ENCODE assay signal across 1 cellular context in the genomic region with DNA sequence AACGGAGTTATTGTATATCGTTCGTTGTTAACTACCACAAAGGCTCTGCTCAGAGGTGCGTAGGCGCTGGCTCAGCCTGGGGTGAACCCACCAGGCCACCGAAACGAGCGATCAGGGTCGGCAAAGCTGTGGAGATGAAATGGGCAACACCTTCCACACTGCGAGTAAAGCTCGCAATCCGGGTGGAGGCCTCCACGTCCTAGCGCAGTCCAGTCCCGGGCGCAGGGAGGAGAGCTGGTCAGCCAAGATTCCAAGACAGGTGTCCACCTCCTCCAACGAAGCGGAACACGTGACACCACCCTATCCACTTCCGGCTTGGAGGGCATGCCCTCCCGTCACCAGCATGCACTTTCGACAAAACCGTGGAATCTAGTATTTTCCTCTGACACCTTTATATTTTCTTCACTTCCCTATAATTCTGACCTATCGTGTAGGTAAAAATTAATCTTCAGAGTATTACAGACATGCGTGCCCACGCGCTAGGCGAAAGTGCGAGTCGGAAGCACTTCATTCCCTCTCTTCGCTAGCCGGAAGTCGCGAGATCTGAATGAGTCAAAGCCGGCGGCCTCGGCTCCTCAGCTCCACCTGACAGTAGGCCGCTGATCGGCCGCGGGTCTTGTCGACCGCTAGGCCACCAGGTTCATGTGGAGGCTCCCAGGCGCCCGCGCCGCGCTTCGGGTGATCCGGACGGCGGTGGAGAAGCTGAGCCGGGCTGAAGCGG.
TF ChIP-seq lines count a peak whose summit lies in the region.

A gene with protein sequence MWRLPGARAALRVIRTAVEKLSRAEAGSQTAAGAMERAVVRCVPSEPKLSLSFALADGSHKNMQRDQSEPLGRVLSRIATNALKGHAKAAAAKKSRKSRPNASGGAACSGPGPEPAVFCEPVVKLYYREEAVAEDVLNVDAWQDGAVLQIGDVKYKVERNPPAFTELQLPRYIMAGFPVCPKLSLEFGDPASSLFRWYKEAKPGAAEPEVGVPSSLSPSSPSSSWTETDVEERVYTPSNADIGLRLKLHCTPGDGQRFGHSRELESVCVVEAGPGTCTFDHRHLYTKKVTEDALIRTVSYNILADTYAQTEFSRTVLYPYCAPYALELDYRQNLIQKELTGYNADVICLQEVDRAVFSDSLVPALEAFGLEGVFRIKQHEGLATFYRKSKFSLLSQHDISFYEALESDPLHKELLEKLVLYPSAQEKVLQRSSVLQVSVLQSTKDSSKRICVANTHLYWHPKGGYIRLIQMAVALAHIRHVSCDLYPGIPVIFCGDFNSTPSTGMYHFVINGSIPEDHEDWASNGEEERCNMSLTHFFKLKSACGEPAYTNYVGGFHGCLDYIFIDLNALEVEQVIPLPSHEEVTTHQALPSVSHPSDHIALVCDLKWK (plus strand): TSS at position 537 of the 721 bp plus-strand sequence. CDS start 106 bp downstream, at position 643.

TF ChIP-seq in HEK293, 187 proteins besides CTCF, POLR2A, EP300 and RAD21 (continued from another document and continues in another):
- TF ChIP-seq PRDM6 (tag by site-specific recombination; IDR thresholded peaks at IDR 0.05) (0 out of 2 replicates have a peak, but pooled peaks have one; percentile 9), ZNF473 (tag by site-specific recombination; IDR thresholded peaks at IDR 0.05) (no peak), ZNF843 (tag by site-specific recombination; IDR thresholded peaks at IDR 0.05) (peak; percentile 72), REPIN1 (tag by site-specific recombination; IDR thresholded peaks at IDR 0.05; ENCODE audit: low read depth) (no peak), ZNF280D (tag by site-specific recombination; IDR thresholded peaks at IDR 0.05) (no peak), HOXA7 (CRISPR knock-in tag; IDR thresholded peaks at IDR 0.05; ENCODE audit: borderline replicate concordance) (no peak), ZNF248 (tag by site-specific recombination; IDR thresholded peaks at IDR 0.05) (no peak), ZNF560 (tag by site-specific recombination; IDR thresholded peaks at IDR 0.05; ENCODE audit: borderline replicate concordance) (no peak), SP3 (tag by site-specific recombination; IDR thresholded peaks at IDR 0.05) (peak; percentile 78), ZNF449 (tag by site-specific recombination; IDR thresholded peaks at IDR 0.05) (no peak), ZNF138 (tag by site-specific recombination; IDR thresholded peaks at IDR 0.05; ENCODE audit: borderline replicate concordance) (no peak), ZBTB44 (tag by site-specific recombination; IDR thresholded peaks at IDR 0.05) (peak; percentile 62; the same call in 1 of the 2 replicates), GLIS2 (tag by site-specific recombination; IDR thresholded peaks at IDR 0.05) (peak; percentile 88), TSHZ1 (tag by site-specific recombination; IDR thresholded peaks at IDR 0.05; ENCODE audit: borderline replicate concordance) (0 out of 2 replicates have a peak, but pooled peaks have one; percentile 10), ZNF830 (tag by site-specific recombination; IDR thresholded peaks at IDR 0.05; ENCODE audit: low read depth) (no peak), ZEB2 (tag by site-specific recombination; IDR thresholded peaks at IDR 0.05) (peak; percentile 89), ZNF510 (tag by site-specific recombination; IDR thresholded peaks at IDR 0.05; ENCODE audit: insufficient replicate concordance) (no peak), ZNF776 (tag by site-specific recombination; IDR thresholded peaks at IDR 0.05; ENCODE audit: borderline replicate concordance) (no peak), ZFHX2 (tag by site-specific recombination; conservative IDR thresholded peaks at IDR 0.05) (peak; percentile 86), ZNF140 (tag by site-specific recombination; IDR thresholded peaks at IDR 0.05) (no peak), ZNF518A (tag by site-specific recombination; conservative IDR thresholded peaks at IDR 0.05; ENCODE audit: low read depth) (peak; percentile 99), ZNF791 (tag by site-specific recombination; IDR thresholded peaks at IDR 0.05) (no peak), SCRT1 (tag by site-specific recombination; IDR thresholded peaks at IDR 0.05; ENCODE audit: borderline replicate concordance) (peak; percentile 43; the same call in 1 of the 2 replicates), HOXC10 (CRISPR knock-in tag; IDR thresholded peaks at IDR 0.05) (no peak), TRIM28 (IDR thresholded peaks at IDR 0.05; ENCODE audit: borderline replicate concordance, low read length) (peak; percentile 29; the same call in 1 of the 2 replicates)
- TF ChIP-seq, protein P1, sequence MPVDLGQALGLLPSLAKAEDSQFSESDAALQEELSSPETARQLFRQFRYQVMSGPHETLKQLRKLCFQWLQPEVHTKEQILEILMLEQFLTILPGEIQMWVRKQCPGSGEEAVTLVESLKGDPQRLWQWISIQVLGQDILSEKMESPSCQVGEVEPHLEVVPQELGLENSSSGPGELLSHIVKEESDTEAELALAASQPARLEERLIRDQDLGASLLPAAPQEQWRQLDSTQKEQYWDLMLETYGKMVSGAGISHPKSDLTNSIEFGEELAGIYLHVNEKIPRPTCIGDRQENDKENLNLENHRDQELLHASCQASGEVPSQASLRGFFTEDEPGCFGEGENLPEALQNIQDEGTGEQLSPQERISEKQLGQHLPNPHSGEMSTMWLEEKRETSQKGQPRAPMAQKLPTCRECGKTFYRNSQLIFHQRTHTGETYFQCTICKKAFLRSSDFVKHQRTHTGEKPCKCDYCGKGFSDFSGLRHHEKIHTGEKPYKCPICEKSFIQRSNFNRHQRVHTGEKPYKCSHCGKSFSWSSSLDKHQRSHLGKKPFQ (tag by site-specific recombination; IDR thresholded peaks at IDR 0.05) = 0 out of 2 replicates have a peak, but pooled peaks have one; percentile 48
